9 cellular contexts compared by ENCODE assay signal in the genomic region with DNA sequence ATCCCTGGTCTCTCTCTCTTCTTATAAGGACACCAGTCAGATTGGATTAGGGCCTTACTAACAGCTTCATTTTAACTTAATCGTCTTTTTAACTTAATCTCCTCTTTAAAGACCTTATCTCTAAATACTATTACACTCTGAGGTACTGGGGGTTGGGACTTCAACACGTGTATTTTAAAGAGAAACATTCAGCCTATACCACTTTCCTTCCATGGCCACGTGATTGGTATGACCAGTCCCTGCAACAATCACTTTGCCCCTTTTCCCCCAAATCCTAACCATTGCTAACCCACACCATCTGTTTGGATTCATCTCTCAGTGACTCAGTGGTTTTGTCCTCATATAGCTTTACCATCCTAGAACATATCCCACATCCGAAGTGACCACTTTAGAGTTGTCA.
"Had no signal": no experiment of that assay in that cellular context is flagged by ENCODE, and none has a peak within 500 bp of the region (broad histone marks: within the 10 kb centered on the region; RNA-seq: fewer than 3 reads in every experiment).

No MANE protein-coding gene starts in this region.

- ATAC-seq: HCT116, K562 had no signal

- DNase-seq: GM23248, GOT3, H7, HFFc6, IMR-90 had no signal

- FAIRE-seq: K562 had no signal

- H3K27ac ChIP-seq: GM23248, HL-60 had no signal

- H3K4me3 ChIP-seq: GM23248, HAP-1, K562 had no signal

- H2AFZ ChIP-seq: GM23248 had no signal

- H3K4me1 ChIP-seq: HAP-1 had no signal

- H3K36me3 ChIP-seq: HAP-1 had no signal

- H3K9ac ChIP-seq: GM23248 had no signal
